22 cellular contexts compared by ENCODE assay signal in genomic region chr17:18672395-18673227, GRCh38. TPM values are rescaled to one million over a fixed set of nuclear protein-coding genes. Genes with fewer than 3 reads are reported as not detected.
"Had no signal": no experiment of that assay in that cellular context is flagged by ENCODE, and none has a peak within 500 bp of the region (broad histone marks: within the 10 kb centered on the region; RNA-seq: fewer than 3 reads in every experiment).

No MANE protein-coding gene starts in this region.

RNA-seq across cellular contexts. Expression of gene TBC1D28, which starts 28.4 kb away (rescaled TPM):
- total RNA-seq: heart right ventricle; hepatocyte; kidney epithelial cell; left lung; lower leg skin; lung; mesenteric fat pad; mucosa of gallbladder; naive thymus-derived CD8-positive, alpha-beta T cell; occipital lobe; osteocyte; posterior vena cava; psoas muscle; right lobe of liver; skeletal muscle tissue; smooth muscle cell; subcutaneous adipose tissue; suprapubic skin; tibial nerve; urinary bladder; vagina had no signal
- polyA plus RNA-seq: heart right ventricle; hepatocyte; lung; naive thymus-derived CD8-positive, alpha-beta T cell; psoas muscle; thymus; urinary bladder had no signal
